1 cellular context compared by ENCODE assay signal in genomic region chr16:21521390-21522143, GRCh38.
TF ChIP-seq lines count a peak whose summit lies in the region.

No MANE protein-coding gene starts in this region.

TF ChIP-seq in HepG2, 621 proteins besides CTCF, POLR2A, EP300 and RAD21 (continued from another document and continues in another):
- TF ChIP-seq, protein P1, sequence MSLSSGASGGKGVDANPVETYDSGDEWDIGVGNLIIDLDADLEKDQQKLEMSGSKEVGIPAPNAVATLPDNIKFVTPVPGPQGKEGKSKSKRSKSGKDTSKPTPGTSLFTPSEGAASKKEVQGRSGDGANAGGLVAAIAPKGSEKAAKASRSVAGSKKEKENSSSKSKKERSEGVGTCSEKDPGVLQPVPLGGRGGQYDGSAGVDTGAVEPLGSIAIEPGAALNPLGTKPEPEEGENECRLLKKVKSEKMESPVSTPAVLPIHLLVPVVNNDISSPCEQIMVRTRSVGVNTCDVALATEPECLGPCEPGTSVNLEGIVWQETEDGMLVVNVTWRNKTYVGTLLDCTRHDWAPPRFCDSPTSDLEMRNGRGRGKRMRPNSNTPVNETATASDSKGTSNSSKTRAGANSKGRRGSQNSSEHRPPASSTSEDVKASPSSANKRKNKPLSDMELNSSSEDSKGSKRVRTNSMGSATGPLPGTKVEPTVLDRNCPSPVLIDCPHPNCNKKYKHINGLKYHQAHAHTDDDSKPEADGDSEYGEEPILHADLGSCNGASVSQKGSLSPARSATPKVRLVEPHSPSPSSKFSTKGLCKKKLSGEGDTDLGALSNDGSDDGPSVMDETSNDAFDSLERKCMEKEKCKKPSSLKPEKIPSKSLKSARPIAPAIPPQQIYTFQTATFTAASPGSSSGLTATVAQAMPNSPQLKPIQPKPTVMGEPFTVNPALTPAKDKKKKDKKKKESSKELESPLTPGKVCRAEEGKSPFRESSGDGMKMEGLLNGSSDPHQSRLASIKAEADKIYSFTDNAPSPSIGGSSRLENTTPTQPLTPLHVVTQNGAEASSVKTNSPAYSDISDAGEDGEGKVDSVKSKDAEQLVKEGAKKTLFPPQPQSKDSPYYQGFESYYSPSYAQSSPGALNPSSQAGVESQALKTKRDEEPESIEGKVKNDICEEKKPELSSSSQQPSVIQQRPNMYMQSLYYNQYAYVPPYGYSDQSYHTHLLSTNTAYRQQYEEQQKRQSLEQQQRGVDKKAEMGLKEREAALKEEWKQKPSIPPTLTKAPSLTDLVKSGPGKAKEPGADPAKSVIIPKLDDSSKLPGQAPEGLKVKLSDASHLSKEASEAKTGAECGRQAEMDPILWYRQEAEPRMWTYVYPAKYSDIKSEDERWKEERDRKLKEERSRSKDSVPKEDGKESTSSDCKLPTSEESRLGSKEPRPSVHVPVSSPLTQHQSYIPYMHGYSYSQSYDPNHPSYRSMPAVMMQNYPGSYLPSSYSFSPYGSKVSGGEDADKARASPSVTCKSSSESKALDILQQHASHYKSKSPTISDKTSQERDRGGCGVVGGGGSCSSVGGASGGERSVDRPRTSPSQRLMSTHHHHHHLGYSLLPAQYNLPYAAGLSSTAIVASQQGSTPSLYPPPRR (CRISPR knock-in tag; IDR thresholded peaks at IDR 0.05; ENCODE audit: borderline replicate concordance): peak; percentile 83
- TF ChIP-seq, protein P2, sequence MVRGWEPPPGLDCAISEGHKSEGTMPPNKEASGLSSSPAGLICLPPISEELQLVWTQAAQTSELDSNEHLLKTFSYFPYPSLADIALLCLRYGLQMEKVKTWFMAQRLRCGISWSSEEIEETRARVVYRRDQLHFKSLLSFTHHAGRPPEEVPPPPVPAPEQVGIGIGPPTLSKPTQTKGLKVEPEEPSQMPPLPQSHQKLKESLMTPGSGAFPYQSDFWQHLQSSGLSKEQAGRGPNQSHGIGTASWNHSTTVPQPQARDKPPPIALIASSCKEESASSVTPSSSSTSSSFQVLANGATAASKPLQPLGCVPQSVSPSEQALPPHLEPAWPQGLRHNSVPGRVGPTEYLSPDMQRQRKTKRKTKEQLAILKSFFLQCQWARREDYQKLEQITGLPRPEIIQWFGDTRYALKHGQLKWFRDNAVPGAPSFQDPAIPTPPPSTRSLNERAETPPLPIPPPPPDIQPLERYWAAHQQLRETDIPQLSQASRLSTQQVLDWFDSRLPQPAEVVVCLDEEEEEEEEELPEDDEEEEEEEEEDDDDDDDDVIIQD (CRISPR knock-in tag; IDR thresholded peaks at IDR 0.05; ENCODE audit: low read depth): peak; percentile 93
- TF ChIP-seq CSRNP1 (CRISPR knock-in tag; IDR thresholded peaks at IDR 0.05): peak; percentile 74; the same call in 1 of the 2 replicates
- TF ChIP-seq TFE3 (CRISPR knock-in tag; IDR thresholded peaks at IDR 0.05): peak; percentile 82
- peak; percentile 97 for TF ChIP-seq KDM2A (CRISPR knock-in tag; IDR thresholded peaks at IDR 0.05; ENCODE audit: borderline replicate concordance, low read depth)
- peak; percentile 88 for TF ChIP-seq MIXL1 (CRISPR knock-in tag; IDR thresholded peaks at IDR 0.05)
- TF ChIP-seq ETV5 (CRISPR knock-in tag; IDR thresholded peaks at IDR 0.05; ENCODE audit: borderline replicate concordance): peak; percentile 82
- TF ChIP-seq ZNF547 (CRISPR knock-in tag; IDR thresholded peaks at IDR 0.05): peak; percentile 68
- peak; percentile 76 for TF ChIP-seq TFDP1 (CRISPR knock-in tag; IDR thresholded peaks at IDR 0.05; ENCODE audit: borderline replicate concordance)
- TF ChIP-seq ZBTB49 (CRISPR knock-in tag; IDR thresholded peaks at IDR 0.05; ENCODE audit: borderline replicate concordance): peak; percentile 65; the same call in 1 of the 2 replicates
- TF ChIP-seq RFXAP (CRISPR knock-in tag; IDR thresholded peaks at IDR 0.05; ENCODE audit: borderline replicate concordance): peak; percentile 90
- TF ChIP-seq TSC22D2 (CRISPR knock-in tag; IDR thresholded peaks at IDR 0.05; ENCODE audit: borderline replicate concordance): peak; percentile 94; the same call in 1 of the 2 replicates
- TF ChIP-seq NAIF1 (CRISPR knock-in tag; IDR thresholded peaks at IDR 0.05; ENCODE audit: borderline replicate concordance): peak; percentile 52; the same call in 1 of the 2 replicates
- peak; percentile 43; the same call in 1 of the 2 replicates for TF ChIP-seq ZNF326 (CRISPR knock-in tag; IDR thresholded peaks at IDR 0.05; ENCODE audit: borderline replicate concordance)
- peak; percentile 87 for TF ChIP-seq ZFX (CRISPR knock-in tag; IDR thresholded peaks at IDR 0.05; ENCODE audit: low read depth)
- TF ChIP-seq, protein P3, sequence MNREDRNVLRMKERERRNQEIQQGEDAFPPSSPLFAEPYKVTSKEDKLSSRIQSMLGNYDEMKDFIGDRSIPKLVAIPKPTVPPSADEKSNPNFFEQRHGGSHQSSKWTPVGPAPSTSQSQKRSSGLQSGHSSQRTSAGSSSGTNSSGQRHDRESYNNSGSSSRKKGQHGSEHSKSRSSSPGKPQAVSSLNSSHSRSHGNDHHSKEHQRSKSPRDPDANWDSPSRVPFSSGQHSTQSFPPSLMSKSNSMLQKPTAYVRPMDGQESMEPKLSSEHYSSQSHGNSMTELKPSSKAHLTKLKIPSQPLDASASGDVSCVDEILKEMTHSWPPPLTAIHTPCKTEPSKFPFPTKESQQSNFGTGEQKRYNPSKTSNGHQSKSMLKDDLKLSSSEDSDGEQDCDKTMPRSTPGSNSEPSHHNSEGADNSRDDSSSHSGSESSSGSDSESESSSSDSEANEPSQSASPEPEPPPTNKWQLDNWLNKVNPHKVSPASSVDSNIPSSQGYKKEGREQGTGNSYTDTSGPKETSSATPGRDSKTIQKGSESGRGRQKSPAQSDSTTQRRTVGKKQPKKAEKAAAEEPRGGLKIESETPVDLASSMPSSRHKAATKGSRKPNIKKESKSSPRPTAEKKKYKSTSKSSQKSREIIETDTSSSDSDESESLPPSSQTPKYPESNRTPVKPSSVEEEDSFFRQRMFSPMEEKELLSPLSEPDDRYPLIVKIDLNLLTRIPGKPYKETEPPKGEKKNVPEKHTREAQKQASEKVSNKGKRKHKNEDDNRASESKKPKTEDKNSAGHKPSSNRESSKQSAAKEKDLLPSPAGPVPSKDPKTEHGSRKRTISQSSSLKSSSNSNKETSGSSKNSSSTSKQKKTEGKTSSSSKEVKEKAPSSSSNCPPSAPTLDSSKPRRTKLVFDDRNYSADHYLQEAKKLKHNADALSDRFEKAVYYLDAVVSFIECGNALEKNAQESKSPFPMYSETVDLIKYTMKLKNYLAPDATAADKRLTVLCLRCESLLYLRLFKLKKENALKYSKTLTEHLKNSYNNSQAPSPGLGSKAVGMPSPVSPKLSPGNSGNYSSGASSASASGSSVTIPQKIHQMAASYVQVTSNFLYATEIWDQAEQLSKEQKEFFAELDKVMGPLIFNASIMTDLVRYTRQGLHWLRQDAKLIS (CRISPR knock-in tag; IDR thresholded peaks at IDR 0.05): peak; percentile 90
- peak; percentile 51 for TF ChIP-seq AGO1 (IDR thresholded peaks at IDR 0.05; ENCODE audit: low read depth, low read length, poor library complexity, severe bottlenecking)
- TF ChIP-seq, protein P4, sequence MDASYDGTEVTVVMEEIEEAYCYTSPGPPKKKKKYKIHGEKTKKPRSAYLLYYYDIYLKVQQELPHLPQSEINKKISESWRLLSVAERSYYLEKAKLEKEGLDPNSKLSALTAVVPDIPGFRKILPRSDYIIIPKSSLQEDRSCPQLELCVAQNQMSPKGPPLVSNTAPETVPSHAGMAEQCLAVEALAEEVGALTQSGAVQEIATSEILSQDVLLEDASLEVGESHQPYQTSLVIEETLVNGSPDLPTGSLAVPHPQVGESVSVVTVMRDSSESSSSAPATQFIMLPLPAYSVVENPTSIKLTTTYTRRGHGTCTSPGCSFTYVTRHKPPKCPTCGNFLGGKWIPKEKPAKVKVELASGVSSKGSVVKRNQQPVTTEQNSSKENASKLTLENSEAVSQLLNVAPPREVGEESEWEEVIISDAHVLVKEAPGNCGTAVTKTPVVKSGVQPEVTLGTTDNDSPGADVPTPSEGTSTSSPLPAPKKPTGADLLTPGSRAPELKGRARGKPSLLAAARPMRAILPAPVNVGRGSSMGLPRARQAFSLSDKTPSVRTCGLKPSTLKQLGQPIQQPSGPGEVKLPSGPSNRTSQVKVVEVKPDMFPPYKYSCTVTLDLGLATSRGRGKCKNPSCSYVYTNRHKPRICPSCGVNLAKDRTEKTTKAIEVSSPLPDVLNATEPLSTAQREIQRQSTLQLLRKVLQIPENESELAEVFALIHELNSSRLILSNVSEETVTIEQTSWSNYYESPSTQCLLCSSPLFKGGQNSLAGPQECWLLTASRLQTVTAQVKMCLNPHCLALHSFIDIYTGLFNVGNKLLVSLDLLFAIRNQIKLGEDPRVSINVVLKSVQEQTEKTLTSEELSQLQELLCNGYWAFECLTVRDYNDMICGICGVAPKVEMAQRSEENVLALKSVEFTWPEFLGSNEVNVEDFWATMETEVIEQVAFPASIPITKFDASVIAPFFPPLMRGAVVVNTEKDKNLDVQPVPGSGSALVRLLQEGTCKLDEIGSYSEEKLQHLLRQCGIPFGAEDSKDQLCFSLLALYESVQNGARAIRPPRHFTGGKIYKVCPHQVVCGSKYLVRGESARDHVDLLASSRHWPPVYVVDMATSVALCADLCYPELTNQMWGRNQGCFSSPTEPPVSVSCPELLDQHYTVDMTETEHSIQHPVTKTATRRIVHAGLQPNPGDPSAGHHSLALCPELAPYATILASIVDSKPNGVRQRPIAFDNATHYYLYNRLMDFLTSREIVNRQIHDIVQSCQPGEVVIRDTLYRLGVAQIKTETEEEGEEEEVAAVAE (CRISPR knock-in tag; IDR thresholded peaks at IDR 0.05; ENCODE audit: borderline replicate concordance): peak; percentile 93; the same call in 1 of the 2 replicates
- TF ChIP-seq ZFP1 (CRISPR knock-in tag; IDR thresholded peaks at IDR 0.05): peak; percentile 95; the same call in 1 of the 2 replicates
- TF ChIP-seq AKAP8 (CRISPR knock-in tag; IDR thresholded peaks at IDR 0.05): 0 out of 2 replicates have a peak, but pooled peaks have one; percentile 50
